20 cellular contexts compared by ENCODE assay signal in the genomic region with DNA sequence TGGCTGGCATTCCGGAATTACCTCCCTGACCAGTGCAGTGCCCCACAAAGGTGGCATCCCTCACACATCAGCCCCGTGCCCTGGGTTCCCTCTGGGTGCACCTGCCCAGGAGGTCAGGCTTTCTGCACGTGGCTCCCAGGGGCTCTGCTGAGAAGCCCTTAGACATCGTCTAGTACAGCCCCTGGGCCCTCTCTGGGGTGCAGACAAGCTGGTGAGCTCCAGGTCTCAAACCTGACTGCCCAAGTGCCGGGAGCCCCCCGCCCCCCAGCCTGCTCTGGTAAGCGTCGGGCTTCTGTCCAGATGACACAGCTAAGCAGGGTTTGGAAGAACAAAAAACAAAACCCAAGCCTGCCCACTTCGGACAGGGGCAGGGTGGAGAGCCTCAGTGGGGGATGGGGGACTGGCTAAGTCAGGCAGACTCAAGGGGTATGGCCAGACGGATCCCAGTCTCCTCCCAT. TPM values are rescaled to one million over a fixed set of nuclear protein-coding genes. Genes with fewer than 3 reads are reported as not detected.
DNase-seq lines count a peak whose midpoint lies in the region; ATAC-seq, FAIRE-seq and TF ChIP-seq lines count a peak whose summit lies in the region.
"Had no signal": no experiment of that assay in that cellular context is flagged by ENCODE, and none has a peak within 500 bp of the region (broad histone marks: within the 10 kb centered on the region; RNA-seq: fewer than 3 reads in every experiment).

No MANE protein-coding gene starts in this region.

- no peak overlapping the region for H3K4me3 Mint-ChIP-seq in astrocyte (ENCODE audit: unreplicated experiment)
- H3K4me3 Mint-ChIP-seq: CD14-positive monocyte, T-helper 17 cell had no signal

- no peaks in the 10 kb centered on the region for H3K27me3 ChIP-seq in astrocyte (ENCODE audit: insufficient read depth, low read length)
- H3K27me3 ChIP-seq in stomach smooth muscle (ENCODE audit: control insufficient read depth in 1 of 2, insufficient read depth in 2 of 2, low read length in 2 of 2) = no peaks in the 10 kb centered on the region
- H3K27me3 ChIP-seq: pancreas, upper lobe of left lung had no signal

- H3K9me3 ChIP-seq in astrocyte (ENCODE audit: insufficient read depth, low read depth, low read length) (no peaks in the 10 kb centered on the region), stomach smooth muscle (ENCODE audit: control insufficient read depth in 2 of 2, low read length in 2 of 2) (no peaks in the 10 kb centered on the region)
- H3K9me3 ChIP-seq: pancreas, upper lobe of left lung had no signal

- H3K27ac ChIP-seq in astrocyte (ENCODE audit: low read depth, low read length) = no peak overlapping the region
- peak overlapping the region; percentile 58 for H3K27ac ChIP-seq in stomach smooth muscle (ENCODE audit: low read length)
- H3K27ac ChIP-seq: pancreas had no signal

- peaks cover 49% of the 10 kb centered on the region for H3K4me1 ChIP-seq in astrocyte (ENCODE audit: insufficient read depth, low read length)
- H3K4me1 ChIP-seq in stomach smooth muscle (ENCODE audit: control insufficient read depth, insufficient read depth, low read length) = peaks cover 60% of the 10 kb centered on the region
- H3K4me1 ChIP-seq: pancreas had no signal

- peaks cover 29% of the 10 kb centered on the region for H3K4me1 Mint-ChIP-seq in astrocyte (ENCODE audit: low read depth, unreplicated experiment)
- H3K4me1 Mint-ChIP-seq: CD14-positive monocyte had no signal

- no peak for ATAC-seq in GM21447 (IDR thresholded peaks at IDR 0.05; ENCODE audit: unreplicated experiment)
- ATAC-seq: activated CD4-positive, CD25-positive, alpha-beta regulatory T cell treated with anti-CD3 and anti-CD28 coated beads, Interleukin-2, amount 50 U/mL, for 24 hours; activated naive CD4-positive, alpha-beta T cell treated with anti-CD3 and anti-CD28 coated beads, Interleukin-2, amount 50 U/mL, for 72 hours; T-helper 17 cell had no signal

- peaks cover 7% of the 10 kb centered on the region for H4K20me1 ChIP-seq in astrocyte (ENCODE audit: insufficient read depth, low read length)

- H3K4me2 ChIP-seq in astrocyte (ENCODE audit: low read length) = peak overlapping the region; percentile 65

- no peak for TF ChIP-seq CTCF in astrocyte (IDR thresholded peaks at IDR 0.05; ENCODE audit: insufficient read depth, low read depth, low read length)

- no peak overlapping the region for H3K4me3 ChIP-seq in astrocyte (ENCODE audit: insufficient read depth, low read depth, low read length)
- no peak overlapping the region for H3K4me3 ChIP-seq in stomach smooth muscle (ENCODE audit: low read length in 2 of 2)
- H3K4me3 ChIP-seq: pancreas, upper lobe of left lung had no signal

- peaks cover 2% of the 10 kb centered on the region for H3K9me3 Mint-ChIP-seq in astrocyte (ENCODE audit: unreplicated experiment)

- no peaks in the 10 kb centered on the region for H3K36me3 Mint-ChIP-seq in astrocyte (ENCODE audit: low read depth, unreplicated experiment)
- H3K36me3 Mint-ChIP-seq: activated naive CD4-positive, alpha-beta T cell treated with anti-CD3 and anti-CD28 coated beads, Interleukin-2, amount 50 U/mL, for 72 hours; CD14-positive monocyte had no signal

- H3K9ac ChIP-seq in astrocyte (ENCODE audit: low read length) = no peak overlapping the region
- no peak overlapping the region for H3K9ac ChIP-seq in stomach smooth muscle (ENCODE audit: low read length in 2 of 2)

- FAIRE-seq in astrocyte (lab: Jason Lieb, UNC) = no peak
- FAIRE-seq: GM12891, pancreas had no signal

- peaks cover 44% of the 10 kb centered on the region for H3K79me2 ChIP-seq in astrocyte (ENCODE audit: insufficient read depth, low read length)

- no peaks in the 10 kb centered on the region for H3K27me3 Mint-ChIP-seq in astrocyte (ENCODE audit: low read depth, unreplicated experiment)

- no peaks in the 10 kb centered on the region for H3K36me3 ChIP-seq in astrocyte (ENCODE audit: insufficient read depth, low read length)
- H3K36me3 ChIP-seq in stomach smooth muscle (ENCODE audit: control insufficient read depth in 2 of 2, insufficient read depth in 2 of 2, low read length in 2 of 2) = no peaks in the 10 kb centered on the region
- H3K36me3 ChIP-seq: pancreas, upper lobe of left lung had no signal

- no peak overlapping the region for H2AFZ ChIP-seq in astrocyte (ENCODE audit: low read depth, low read length)

- H3K27ac Mint-ChIP-seq in astrocyte (ENCODE audit: unreplicated experiment) = no peak overlapping the region
- H3K27ac Mint-ChIP-seq: activated naive CD4-positive, alpha-beta T cell treated with anti-CD3 and anti-CD28 coated beads, Interleukin-2, amount 50 U/mL, for 72 hours; T-helper 17 cell had no signal

- DNase-seq in GM03348 (ENCODE audit: low spot score) (peak; percentile 66), astrocyte (ENCODE audit: low read depth) (peak; percentile 60), islet precursor cell (peak; percentile 49), NCI-H510A treated with DMSO at 0.1 percent for 48 hours (lab: John Stamatoyannopoulos, UW) (no peak), NCI-H187 treated with DMSO at 0.1 percent for 48 hours (lab: John Stamatoyannopoulos, UW) (no peak), NCI-H345 (lab: John Stamatoyannopoulos, UW) (no peak)
- DNase-seq: DND-41; erythroblast; NCI-H1105 treated with DMSO at 0.1 percent for 48 hours; NCI-H524 treated with DMSO at 0.1 percent for 48 hours; stimulated activated CD4-positive, alpha-beta T cell treated with anti-CD3 and anti-CD28 coated beads, Interleukin-15, amount 100 ng/mL, for 24 hours; T-helper 17 cell had no signal

RNA-seq across cellular contexts. Expression of a gene that starts 20.2 kb away (rescaled TPM):
- 2.5 and 3.2 TPM in 2 replicates for total RNA-seq in astrocyte
- total RNA-seq: activated naive CD4-positive, alpha-beta T cell treated with anti-CD3 and anti-CD28 coated beads, Interleukin-2, amount 50 U/mL, for 72 hours; T-helper 17 cell had no signal

Comparison
In these comparisons a context has a peak if more than half of its experiments do, and no peak if none do; other contexts are left out.
1. DNase-seq: peak in GM03348 (single experiment), astrocyte (single experiment) and islet precursor cell (single experiment); none in NCI-H510A treated with DMSO at 0.1 percent for 48 hours (single experiment), NCI-H187 treated with DMSO at 0.1 percent for 48 hours (single experiment) and NCI-H345 (single experiment).